8 cellular contexts compared by ENCODE assay signal in genomic region chr12:990649-991349, GRCh38. TPM values are rescaled to one million over a fixed set of nuclear protein-coding genes. Genes with fewer than 3 reads are reported as not detected.
A peak's percentile ranks its signal among the peaks of the same experiment; 100 is the strongest.
DNase-seq lines count a peak whose midpoint lies in the region; ATAC-seq and TF ChIP-seq lines count a peak whose summit lies in the region.

Gene ERC1 (plus strand): TSS chr12:991223. CDS start chr12:1027904, 36,681 bp downstream.

- in situ Hi-C loops in T47D (cut with HindIII; ENCODE audit: low pct_unique_long_range_greater_than_20kb, low sequenced_read_pairs), result no loop called here

- ATAC-seq in HG02943 (IDR thresholded peaks at IDR 0.05; ENCODE audit: low read depth, unreplicated experiment), result peak; percentile 77

- H3K27ac ChIP-seq in WERI-Rb-1 (peak within 1 kb of the TSS; percentile 98), skeletal muscle tissue (ENCODE audit: low read depth, low read length) (peak within 1 kb of the TSS; percentile 99)

- no peaks in the 10 kb centered on the region for H3K27me3 ChIP-seq in WERI-Rb-1 (ENCODE audit: insufficient read depth, low read depth, severe bottlenecking)
- no peaks in the 10 kb centered on the region for H3K27me3 ChIP-seq in skeletal muscle tissue (ENCODE audit: control insufficient read depth in 3 of 3, insufficient read depth in 3 of 3, low read length in 3 of 3)

- H3K4me3 ChIP-seq in WERI-Rb-1 (ENCODE audit: low read depth, low read length) (peak within 1 kb of the TSS; percentile 83), iPS-18c (ENCODE audit: insufficient read depth, low read depth, low read length) (peak within 1 kb of the TSS; percentile 91), skeletal muscle tissue (ENCODE audit: low read length in 3 of 3) (peak within 1 kb of the TSS; percentile 83 to 99 (median 97))

- peak; percentile 56 for DNase-seq in NCI-H2029 (lab: John Stamatoyannopoulos, UW)
- DNase-seq in NCI-H2029 treated with DMSO at 0.1 percent for 48 hours (lab: John Stamatoyannopoulos, UW), result no peak
- peak; percentile 68 for DNase-seq in NCI-H2107 (lab: John Stamatoyannopoulos, UW)
- DNase-seq in WERI-Rb-1, result peak; percentile 91
- DNase-seq in T47D (ENCODE audit: low read depth in 1 of 2, low spot score in 1 of 2), result peak; percentile 90

- 0 out of 2 replicates have a peak, but pooled peaks have one; percentile 17 for TF ChIP-seq CTCF in WERI-Rb-1 (IDR thresholded peaks at IDR 0.05; ENCODE audit: low read depth, low read length)

- peak within 1 kb of the TSS; percentile 99 for H3K9ac ChIP-seq in skeletal muscle tissue (ENCODE audit: low read depth in 1 of 3, low read length in 3 of 3)

- H3K9me3 ChIP-seq in WERI-Rb-1 (ENCODE audit: severe bottlenecking) (no peaks in the 10 kb centered on the region), iPS-18c (ENCODE audit: control insufficient read depth, insufficient read depth, low read length) (no peaks in the 10 kb centered on the region), skeletal muscle tissue (ENCODE audit: control insufficient read depth in 3 of 3, low read length in 3 of 3) (no peaks in the 10 kb centered on the region)

- H3K4me1 ChIP-seq in skeletal muscle tissue (ENCODE audit: control insufficient read depth in 3 of 3, insufficient read depth in 3 of 3, low read length in 3 of 3), result peaks cover 18 to 32% (median 25%) of the 10 kb centered on the region in 3 donors

- H3K36me3 ChIP-seq in WERI-Rb-1 (peaks cover 8% of the 10 kb centered on the region), skeletal muscle tissue (ENCODE audit: control insufficient read depth in 3 of 3, insufficient read depth in 3 of 3, low read length in 3 of 3) (peaks cover 0 to 3% (median 0%) of the 10 kb centered on the region in 3 donors)

RNA-seq across cellular contexts. Expression of gene ERC1, which starts in this region (rescaled TPM):
- 56.9 TPM for total RNA-seq in skeletal muscle tissue
